In the genomic region with DNA sequence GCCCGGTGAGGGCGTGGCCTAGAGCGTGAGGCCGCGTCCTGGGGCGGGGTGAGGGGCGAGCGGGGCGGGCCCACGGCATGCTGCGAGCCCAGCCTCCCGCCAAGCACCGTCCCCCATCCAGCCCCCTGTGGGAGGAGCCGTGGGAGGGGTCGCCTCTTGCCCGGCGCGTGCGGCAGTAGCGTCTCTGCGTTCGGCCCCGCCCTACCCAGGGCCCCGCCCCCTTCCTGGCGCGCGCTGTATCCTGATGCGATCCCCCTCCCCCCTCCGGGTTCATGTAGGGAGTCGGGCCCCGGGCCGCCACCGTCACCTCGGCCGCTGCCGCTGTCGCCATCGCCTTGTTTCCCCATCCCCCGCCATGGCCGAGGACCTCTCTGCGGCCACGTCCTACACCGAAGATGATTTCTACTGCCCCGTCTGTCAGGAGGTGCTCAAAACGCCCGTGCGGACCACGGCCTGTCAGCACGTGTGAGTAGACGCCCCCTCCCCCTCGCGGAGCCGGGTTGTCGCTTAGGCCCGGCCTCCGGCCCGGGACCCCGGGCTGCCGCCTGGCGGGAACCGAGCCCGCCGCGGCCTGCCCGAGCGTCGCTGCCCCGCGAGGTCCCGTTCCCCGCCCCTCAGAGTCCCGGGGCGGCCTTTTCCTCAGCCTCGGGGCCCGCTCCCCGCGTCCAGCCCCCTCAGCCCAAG, we compare ENCODE assay signal across 8 cellular contexts. TPM values are rescaled to one million over a fixed set of nuclear protein-coding genes. Genes with fewer than 3 reads are reported as not detected.
A peak's percentile ranks its signal among the peaks of the same experiment; 100 is the strongest.
DNase-seq lines count a peak whose midpoint lies in the region; ATAC-seq and TF ChIP-seq lines count a peak whose summit lies in the region.

No MANE protein-coding gene starts in this region.

- in situ Hi-C loops in GM18951 (cut with MboI; ENCODE audit: low sequenced_read_pairs, unreplicated experiment), result no loop called here

- peak overlapping the region; percentile 84 for H3K27ac ChIP-seq in caudate nucleus (ENCODE audit: low read depth, low read length)

- H3K27me3 Mint-ChIP-seq in activated B cell treated with CpG ODN at 0.5 μM for 24 hours, result no peaks in the 10 kb centered on the region

- peak; percentile 100 for DNase-seq in AG08396 (ENCODE audit: low spot score)
- DNase-seq in NCI-H2227 treated with DMSO at 0.1 percent for 48 hours (lab: John Stamatoyannopoulos, UW), result peak; percentile 94
- DNase-seq in activated B cell treated with CpG ODN at 0.5 μM for 24 hours, result peak; percentile 100
- DNase-seq in caudate nucleus (lab: John Stamatoyannopoulos, UW), result peak; percentile 65 to 100 (median 98)
- DNase-seq in iris pigment epithelial cell (ENCODE audit: low read depth), result peak; percentile 97
- DNase-seq in stimulated activated CD4-positive, alpha-beta T cell treated with anti-CD3 and anti-CD28 coated beads, Interleukin-12 subunit alpha, Interleukin-12 subunit beta, amount 100 ng/mL, for 24 hours (ENCODE audit: low read depth in 2 of 2), result peak; percentile 100

- peak; percentile 72 for TF ChIP-seq POLR2A in GM18951 (IDR thresholded peaks at IDR 0.05; ENCODE audit: extremely low read depth, insufficient read depth, insufficient read length)

- TF ChIP-seq CTCF in activated B cell treated with CpG ODN at 0.5 μM for 24 hours (IDR thresholded peaks at IDR 0.05), result no peak

- CTCF ChIA-PET in activated B cell treated with CpG ODN at 0.5 μM for 24 hours (lab: Charles Lee), result interaction anchor here (2.2 kb wide), 1 partner anchor 20 kb away, joined by 7 read pairs; no protein-coding TSS in a partner anchor

- ATAC-seq in HG03175 (IDR thresholded peaks at IDR 0.05; ENCODE audit: unreplicated experiment) (peak; percentile 75), activated B cell treated with CpG ODN at 0.5 μM for 24 hours (ENCODE audit: low read depth) (peak; percentile 90)

- POLR2A ChIA-PET in activated B cell treated with CpG ODN at 0.5 μM for 24 hours (lab: Charles Lee), result interaction anchor here (0.7 to 4.3 kb wide), 15 partner anchors 9 to 679 kb away, joined by 3 to 110 read pairs (median 5); a partner anchor contains a TSS

- peaks cover 44% of the 10 kb centered on the region for H3K4me1 Mint-ChIP-seq in activated B cell treated with CpG ODN at 0.5 μM for 24 hours

- peaks cover 44% of the 10 kb centered on the region for H3K36me3 Mint-ChIP-seq in activated B cell treated with CpG ODN at 0.5 μM for 24 hours (ENCODE audit: low read depth)

- intact Hi-C loops in activated B cell treated with CpG ODN at 0.5 μM for 24 hours (cut with micrococcal nuclease), result loop anchor here (1.0 to 10.0 kb wide), 11 partner anchors 7 to 822 kb away; a partner anchor contains a TSS

- H3K4me3 Mint-ChIP-seq in activated B cell treated with CpG ODN at 0.5 μM for 24 hours, result peak overlapping the region; percentile 98

- H3K27ac Mint-ChIP-seq in activated B cell treated with CpG ODN at 0.5 μM for 24 hours, result peak overlapping the region; percentile 96

- no peaks in the 10 kb centered on the region for H3K9me3 Mint-ChIP-seq in activated B cell treated with CpG ODN at 0.5 μM for 24 hours

RNA-seq across cellular contexts. Expression of a gene that starts 0.9 kb away (rescaled TPM):
- 55.2 and 66.4 TPM in 2 replicates for total RNA-seq in activated B cell treated with CpG ODN at 0.5 μM for 24 hours

Comparison
In these comparisons a context has a peak if more than half of its experiments do, and no peak if none do; other contexts are left out.
1. Peak in every context shown above with its lines: DNase-seq, ATAC-seq and H3K27ac ChIP-seq.